ENCODE assay signal across 9 cellular contexts in the genomic region with DNA sequence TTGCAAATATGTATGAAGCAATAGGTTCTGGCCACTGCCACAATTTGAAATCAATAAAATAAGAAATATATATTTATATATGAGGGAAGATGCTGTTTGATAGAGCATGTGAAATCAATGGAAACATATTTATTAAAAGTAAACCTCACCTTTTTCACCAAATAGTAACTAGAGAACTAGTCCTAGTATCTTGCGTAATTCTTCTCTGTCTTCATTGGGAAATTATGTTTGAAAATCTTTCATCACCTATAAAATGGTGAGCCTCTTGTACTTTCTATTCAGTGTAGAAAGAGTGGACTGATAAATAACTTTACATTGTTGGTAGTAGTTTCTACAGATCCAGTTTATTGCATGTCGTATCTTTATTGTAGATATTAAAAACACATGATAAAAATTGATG.
"Had no signal": no experiment of that assay in that cellular context is flagged by ENCODE, and none has a peak within 500 bp of the region (broad histone marks: within the 10 kb centered on the region; RNA-seq: fewer than 3 reads in every experiment).

No MANE protein-coding gene starts in this region.

- H2AFZ ChIP-seq: GM23248 had no signal

- H3K9ac ChIP-seq: GM23248, KMS-11 had no signal

- ATAC-seq: HCT116 had no signal

- DNase-seq: GM23248, GOT3, H7, HFFc6, KBM-7 had no signal

- H3K4me3 ChIP-seq: GM23248, HAP-1 had no signal

- H3K36me3 ChIP-seq: HAP-1 had no signal

- H3K27ac ChIP-seq: GM23248, HL-60, KMS-11 had no signal

- H3K4me2 ChIP-seq: KMS-11 had no signal

- H3K4me1 ChIP-seq: HAP-1 had no signal

- H3K9me3 ChIP-seq: HAP-1 had no signal
